In genomic region chr12:113651662-113652061, GRCh38 we compare ENCODE assay signal across 39 cellular contexts.
"Had no signal": no experiment of that assay in that cellular context is flagged by ENCODE, and none has a peak within 500 bp of the region (broad histone marks: within the 10 kb centered on the region; RNA-seq: fewer than 3 reads in every experiment).

No MANE protein-coding gene starts in this region.

- H3K4me3 ChIP-seq: adrenal gland, ascending aorta, body of pancreas, breast epithelium, cardiac muscle cell had no signal

- H3K9me3 Mint-ChIP-seq: activated T-helper 1 cell treated with anti-CD3 and anti-CD28 coated beads, Interleukin-12 subunit alpha, Interleukin-12 subunit beta, Interleukin-2, Interleukin-4 antibody, amounts not matched to agents 30 ng/mL and 10 ng/mL and 1 ng/mL, durations not matched to agents 14 hours and 24 hours and 36 hours; activated T-helper 17 cell treated with anti-CD3 and anti-CD28 coated beads, Interleukin-2, amount 50 U/mL, for 72 hours; activated T-helper 2 cell treated with anti-CD3 and anti-CD28 coated beads, Interferon-gamma antibody, Interleukin-2, Interleukin-4, amounts not matched to agents 10 μg/mL and 5 μg/mL and 100 μg/mL, durations not matched to agents 14 hours and 24 hours and 36 hours; central memory CD8-positive, alpha-beta T cell had no signal

- H3K9me3 ChIP-seq: adrenal gland had no signal

- H3K4me1 Mint-ChIP-seq: activated naive CD4-positive, alpha-beta T cell treated with anti-CD3 and anti-CD28 coated beads, Interleukin-2, amount 10 ng/mL, durations not matched to agents 7 days and 5 days; activated naive CD4-positive, alpha-beta T cell treated with anti-CD3 and anti-CD28 coated beads, Interleukin-2, amount 50 U/mL, for 24 hours; activated naive CD8-positive, alpha-beta T cell treated with anti-CD3 and anti-CD28 coated beads for 36 hours; activated naive CD8-positive, alpha-beta T cell treated with anti-CD3 and anti-CD28 coated beads, Interleukin-2, amount 10 ng/mL, durations not matched to agents 7 days and 5 days; activated naive CD8-positive, alpha-beta T cell treated with anti-CD3 and anti-CD28 coated beads, Interleukin-2, amount 50 U/mL, for 24 hours; activated T-helper 17 cell treated with anti-CD3 and anti-CD28 coated beads, Interleukin-2, amount 50 U/mL, for 72 hours; central memory CD8-positive, alpha-beta T cell had no signal

- FAIRE-seq: astrocyte had no signal

- H3K27ac Mint-ChIP-seq: activated naive CD4-positive, alpha-beta T cell treated with anti-CD3 and anti-CD28 coated beads for 36 hours; activated naive CD4-positive, alpha-beta T cell treated with anti-CD3 and anti-CD28 coated beads, Interleukin-2, amount 10 ng/mL, durations not matched to agents 7 days and 5 days; activated naive CD4-positive, alpha-beta T cell treated with anti-CD3 and anti-CD28 coated beads, Interleukin-2, amount 50 U/mL, for 24 hours; activated naive CD4-positive, alpha-beta T cell treated with anti-CD3 and anti-CD28 coated beads, Interleukin-2, amount 50 U/mL, for 72 hours; activated naive CD8-positive, alpha-beta T cell; activated naive CD8-positive, alpha-beta T cell treated with anti-CD3 and anti-CD28 coated beads for 36 hours; activated naive CD8-positive, alpha-beta T cell treated with anti-CD3 and anti-CD28 coated beads, Interleukin-2, amount 10 ng/mL, durations not matched to agents 7 days and 5 days; activated naive CD8-positive, alpha-beta T cell treated with anti-CD3 and anti-CD28 coated beads, Interleukin-2, amount 50 U/mL, for 24 hours; activated T-cell treated with anti-CD3 and anti-CD28 coated beads, Interleukin-2, amount 50 U/mL, for 24 hours; activated T-cell treated with anti-CD3 and anti-CD28 coated beads, Interleukin-2, amount 50 U/mL, for 72 hours; activated T-helper 1 cell treated with anti-CD3 and anti-CD28 coated beads, Interleukin-12 subunit alpha, Interleukin-12 subunit beta, Interleukin-2, Interleukin-4 antibody, amounts not matched to agents 30 ng/mL and 10 ng/mL and 1 ng/mL, durations not matched to agents 14 hours and 24 hours and 36 hours; activated T-helper 17 cell treated with anti-CD3 and anti-CD28 coated beads, Interleukin-2, amount 50 U/mL, for 72 hours; activated T-helper 2 cell treated with anti-CD3 and anti-CD28 coated beads, Interferon-gamma antibody, Interleukin-2, Interleukin-4, amounts not matched to agents 10 μg/mL and 5 μg/mL and 100 μg/mL, durations not matched to agents 14 hours and 24 hours and 36 hours; brain had no signal

- H3K36me3 Mint-ChIP-seq: activated naive CD4-positive, alpha-beta T cell treated with anti-CD3 and anti-CD28 coated beads, Interleukin-2, amount 10 ng/mL, durations not matched to agents 7 days and 5 days; activated naive CD4-positive, alpha-beta T cell treated with anti-CD3 and anti-CD28 coated beads, Interleukin-2, amount 50 U/mL, for 24 hours; activated naive CD8-positive, alpha-beta T cell; activated naive CD8-positive, alpha-beta T cell treated with anti-CD3 and anti-CD28 coated beads for 36 hours; activated naive CD8-positive, alpha-beta T cell treated with anti-CD3 and anti-CD28 coated beads, Interleukin-2, amount 10 ng/mL, durations not matched to agents 7 days and 5 days; brain had no signal

- H3K4me3 Mint-ChIP-seq: activated naive CD4-positive, alpha-beta T cell treated with anti-CD3 and anti-CD28 coated beads for 36 hours; activated naive CD4-positive, alpha-beta T cell treated with anti-CD3 and anti-CD28 coated beads, Interleukin-2, amount 10 ng/mL, durations not matched to agents 7 days and 5 days; activated naive CD4-positive, alpha-beta T cell treated with anti-CD3 and anti-CD28 coated beads, Interleukin-2, amount 50 U/mL, for 24 hours; activated naive CD8-positive, alpha-beta T cell; activated naive CD8-positive, alpha-beta T cell treated with anti-CD3 and anti-CD28 coated beads for 36 hours; activated naive CD8-positive, alpha-beta T cell treated with anti-CD3 and anti-CD28 coated beads, Interleukin-2, amount 10 ng/mL, durations not matched to agents 7 days and 5 days; activated naive CD8-positive, alpha-beta T cell treated with anti-CD3 and anti-CD28 coated beads, Interleukin-2, amount 50 U/mL, for 24 hours; activated T-cell treated with anti-CD3 and anti-CD28 coated beads, Interleukin-2, amount 50 U/mL, for 24 hours; activated T-cell treated with anti-CD3 and anti-CD28 coated beads, Interleukin-2, amount 50 U/mL, for 4 hours; activated T-cell treated with anti-CD3 and anti-CD28 coated beads, Interleukin-2, amount 50 U/mL, for 72 hours; activated T-helper 1 cell treated with anti-CD3 and anti-CD28 coated beads, Interleukin-12 subunit alpha, Interleukin-12 subunit beta, Interleukin-2, Interleukin-4 antibody, amounts not matched to agents 30 ng/mL and 10 ng/mL and 1 ng/mL, durations not matched to agents 14 hours and 24 hours and 36 hours; activated T-helper 17 cell treated with anti-CD3 and anti-CD28 coated beads, Interleukin-2, amount 50 U/mL, for 72 hours; brain; central memory CD8-positive, alpha-beta T cell had no signal

- ATAC-seq: activated naive CD4-positive, alpha-beta T cell treated with anti-CD3 and anti-CD28 coated beads, Interleukin-2, amount 50 U/mL, for 72 hours; activated naive CD8-positive, alpha-beta T cell treated with anti-CD3 and anti-CD28 coated beads, Interleukin-2, amount 50 U/mL, for 24 hours; activated T-cell treated with anti-CD3 and anti-CD28 coated beads, Interleukin-2, amount 50 U/mL, for 4 hours; activated T-cell treated with anti-CD3 and anti-CD28 coated beads, Interleukin-2, amount 50 U/mL, for 72 hours; activated T-helper 17 cell treated with anti-CD3 and anti-CD28 coated beads, Interleukin-2, amount 50 U/mL, for 72 hours; body of pancreas had no signal

- H3K27me3 ChIP-seq: adrenal gland, ascending aorta, body of pancreas, brain microvascular endothelial cell, cardiac muscle cell had no signal

- DNase-seq: activated effector memory CD4-positive, alpha-beta T cell treated with anti-CD3 and anti-CD28 coated beads, Interleukin-2, amount 50 U/mL, for 16 hours; activated effector memory CD4-positive, alpha-beta T cell treated with Interleukin-2 at 50 U/mL for 16 hours; activated gamma-delta T cell; activated gamma-delta T cell treated with Interleukin-2 at 50 U/mL for 16 hours; activated naive CD4-positive, alpha-beta T cell; activated naive CD4-positive, alpha-beta T cell treated with anti-CD3 and anti-CD28 coated beads for 36 hours; activated naive CD4-positive, alpha-beta T cell treated with anti-CD3 and anti-CD28 coated beads, Interleukin-2, amount 10 ng/mL, durations not matched to agents 7 days and 5 days; activated naive CD4-positive, alpha-beta T cell treated with anti-CD3 and anti-CD28 coated beads, Interleukin-2, amount 50 U/mL, for 16 hours; activated naive CD4-positive, alpha-beta T cell treated with Interleukin-2 at 50 U/mL for 16 hours; activated naive CD8-positive, alpha-beta T cell treated with anti-CD3 and anti-CD28 coated beads for 36 hours; activated naive CD8-positive, alpha-beta T cell treated with anti-CD3 and anti-CD28 coated beads, Interleukin-2, amount 10 ng/mL, durations not matched to agents 7 days and 5 days; activated naive CD8-positive, alpha-beta T cell treated with anti-CD3 and anti-CD28 coated beads, Interleukin-2, amount 50 U/mL, for 24 hours; activated T-cell treated with anti-CD3 and anti-CD28 coated beads, Interleukin-2, amount 50 U/mL, for 1 hour; activated T-cell treated with anti-CD3 and anti-CD28 coated beads, Interleukin-2, amount 50 U/mL, for 24 hours; activated T-cell treated with anti-CD3 and anti-CD28 coated beads, Interleukin-2, amount 50 U/mL, for 4 hours; activated T-cell treated with anti-CD3 and anti-CD28 coated beads, Interleukin-2, amount 50 U/mL, for 48 hours; activated T-cell treated with anti-CD3 and anti-CD28 coated beads, Interleukin-2, amount 50 U/mL, for 72 hours; adrenal gland; amniotic stem cell; amygdala; anterior cingulate cortex; aorta; body of pancreas; brain microvascular endothelial cell; caudate nucleus; central memory CD4-positive, alpha-beta T cell; cerebellar nuclear complex had no signal

- H3K4me1 ChIP-seq: adrenal gland, ascending aorta, body of pancreas, breast epithelium had no signal

- H3K27ac ChIP-seq: adrenal gland, ascending aorta, body of pancreas, brain microvascular endothelial cell, breast epithelium, cardiac muscle cell had no signal

- H3K36me3 ChIP-seq: adrenal gland, ascending aorta, brain microvascular endothelial cell, breast epithelium, cardiac muscle cell had no signal
